9 cellular contexts compared by ENCODE assay signal in genomic region chr6:143276436-143276835, GRCh38.
DNase-seq lines count a peak whose midpoint lies in the region; ATAC-seq and TF ChIP-seq lines count a peak whose summit lies in the region.
"Had no signal": no experiment of that assay in that cellular context is flagged by ENCODE, and none has a peak within 500 bp of the region (broad histone marks: within the 10 kb centered on the region; RNA-seq: fewer than 3 reads in every experiment).

No MANE protein-coding gene starts in this region.

- peaks cover 6% of the 10 kb centered on the region for H3K27me3 Mint-ChIP-seq in T-helper 17 cell

- intact Hi-C loops in psoas muscle (cut with DNase I), result no loop called here
- intact Hi-C loops in sigmoid colon (cut with DNase I), result loop anchor here (10.0 kb wide), 1 partner anchor 582 kb away; no protein-coding TSS in a partner anchor

- peak; percentile 100 for ATAC-seq in GM18502 (IDR thresholded peaks at IDR 0.05; ENCODE audit: poor library complexity, unreplicated experiment)
- peak; percentile 92 for ATAC-seq in GM19467 (IDR thresholded peaks at IDR 0.05; ENCODE audit: unreplicated experiment)
- peak; percentile 98 for ATAC-seq in HG03095 (IDR thresholded peaks at IDR 0.05; ENCODE audit: unreplicated experiment)
- ATAC-seq in T-helper 17 cell, result peak; percentile 37
- no peak for ATAC-seq in psoas muscle

- no peak overlapping the region for H3K27ac Mint-ChIP-seq in T-helper 17 cell

- TF ChIP-seq CTCF in psoas muscle (IDR thresholded peaks at IDR 0.05), result no peak
- no peak for TF ChIP-seq CTCF in sigmoid colon (IDR thresholded peaks at IDR 0.05)

- TF ChIP-seq EP300 in sigmoid colon (IDR thresholded peaks at IDR 0.05), result no peak

- H3K9me3 ChIP-seq in T-helper 17 cell (ENCODE audit: control insufficient read depth, low read length, poor library complexity, severe bottlenecking) (no peaks in the 10 kb centered on the region), psoas muscle (no peaks in the 10 kb centered on the region), sigmoid colon (no peaks in the 10 kb centered on the region)
- H3K9me3 ChIP-seq: right atrium auricular region had no signal

- no peak overlapping the region for H3K4me3 Mint-ChIP-seq in T-helper 17 cell

- no peak overlapping the region for H3K27ac ChIP-seq in psoas muscle
- no peak overlapping the region for H3K27ac ChIP-seq in sigmoid colon
- H3K27ac ChIP-seq: right atrium auricular region had no signal

- WGBS in psoas muscle, 3 donors, result 79 to 93% (median 79%) methylated on average over 4 of the region's 4 CpGs
- WGBS in sigmoid colon, 2 donors, result 65 to 82% methylated on average over 4 of the region's 4 CpGs

- DNase-seq in T-helper 17 cell, result no peak
- no peak for DNase-seq in psoas muscle
- DNase-seq in sigmoid colon, result no peak
- no peak for DNase-seq in activated CD4-positive, CD25-positive, alpha-beta regulatory T cell (lab: John Stamatoyannopoulos, UW)
- no peak for DNase-seq in NCI-H1105 treated with DMSO at 0.1 percent for 48 hours (lab: John Stamatoyannopoulos, UW)

- H3K4me3 ChIP-seq in psoas muscle (no peak overlapping the region), sigmoid colon (no peak overlapping the region)
- H3K4me3 ChIP-seq: right atrium auricular region had no signal

- no peaks in the 10 kb centered on the region for H3K36me3 Mint-ChIP-seq in T-helper 17 cell (ENCODE audit: low read depth)

- H3K27me3 ChIP-seq in psoas muscle (ENCODE audit: insufficient read depth in 3 of 3, low read length in 2 of 3), result no peaks in the 10 kb centered on the region
- H3K27me3 ChIP-seq in sigmoid colon, result no peaks in the 10 kb centered on the region
- H3K27me3 ChIP-seq: right atrium auricular region had no signal

- no peak for TF ChIP-seq POLR2A in sigmoid colon (IDR thresholded peaks at IDR 0.05)

- H3K36me3 ChIP-seq in psoas muscle (ENCODE audit: insufficient read depth in 1 of 2, low read depth in 1 of 2), result no peaks in the 10 kb centered on the region
- H3K36me3 ChIP-seq in sigmoid colon, result no peaks in the 10 kb centered on the region
- H3K36me3 ChIP-seq: right atrium auricular region had no signal

- H3K4me1 ChIP-seq in psoas muscle (no peaks in the 10 kb centered on the region), sigmoid colon (peaks cover 0 to 9% (median 3%) of the 10 kb centered on the region in 4 donors)
- H3K4me1 ChIP-seq: right atrium auricular region had no signal

- H3K4me1 Mint-ChIP-seq in T-helper 17 cell, result peaks cover 5% of the 10 kb centered on the region

Comparison
In these comparisons a context has a peak if more than half of its experiments do, and no peak if none do; other contexts are left out.
1. ATAC-seq: peak in GM18502 (single experiment), GM19467 (single experiment), HG03095 (single experiment) and T-helper 17 cell (single experiment); none in psoas muscle (0 of 4).